Comparison of ENCODE assay signal across 20 cellular contexts in genomic region chr20:63233061-63233344, GRCh38. TPM values are rescaled to one million over a fixed set of nuclear protein-coding genes. Genes with fewer than 3 reads are reported as not detected.
DNase-seq lines count a peak whose midpoint lies in the region; ATAC-seq and TF ChIP-seq lines count a peak whose summit lies in the region.
"Had no signal": no experiment of that assay in that cellular context is flagged by ENCODE, and none has a peak within 500 bp of the region (broad histone marks: within the 10 kb centered on the region; RNA-seq: fewer than 3 reads in every experiment).

No MANE protein-coding gene starts in this region.

- H3K36me3 ChIP-seq in ACC112 (ENCODE audit: insufficient read depth, low read length) (no peaks in the 10 kb centered on the region), HUES48 (ENCODE audit: control insufficient read depth, insufficient read depth, low read length) (no peaks in the 10 kb centered on the region), brain microvascular endothelial cell (replicated peaks) (no peaks in the 10 kb centered on the region), osteoblast (ENCODE audit: insufficient read depth, low read length) (no peaks in the 10 kb centered on the region)
- H3K36me3 ChIP-seq: BLaER1, SJCRH30 had no signal

- H3K4me1 ChIP-seq in ACC112 (ENCODE audit: control insufficient read depth, insufficient read depth, low read length, unreplicated experiment) (peaks cover 24% of the 10 kb centered on the region), HUES48 (ENCODE audit: control insufficient read depth, insufficient read depth, low read length) (peaks cover 30% of the 10 kb centered on the region), osteoblast (ENCODE audit: insufficient read depth, low read length) (peaks cover 29% of the 10 kb centered on the region)

- peak overlapping the region; percentile 60; the same call in 1 of the 2 replicates for H3K27ac ChIP-seq in ACC112 (ENCODE audit: low read depth, low read length)
- H3K27ac ChIP-seq in HUES48 (ENCODE audit: low read depth, low read length), result peak overlapping the region; percentile 60
- peak overlapping the region; percentile 80 for H3K27ac ChIP-seq in brain microvascular endothelial cell
- H3K27ac ChIP-seq in osteoblast (ENCODE audit: low read depth, low read length), result peak overlapping the region; percentile 91
- H3K27ac ChIP-seq: BLaER1, SJCRH30 had no signal

- H3K79me2 ChIP-seq in ACC112 (ENCODE audit: control insufficient read depth, insufficient read depth, low read length, unreplicated experiment) (no peaks in the 10 kb centered on the region), osteoblast (ENCODE audit: insufficient read depth, low read length) (no peaks in the 10 kb centered on the region)

- H3K4me3 ChIP-seq in ACC112 (ENCODE audit: low read depth, low read length) (no peak overlapping the region), HUES48 (ENCODE audit: low read depth, low read length) (no peak overlapping the region), brain microvascular endothelial cell (ENCODE audit: low read depth, low read length) (no peak overlapping the region), osteoblast (ENCODE audit: insufficient read depth, low read length) (peak overlapping the region; percentile 24)
- H3K4me3 ChIP-seq: BLaER1, GM23338, SJCRH30 had no signal

- in situ Hi-C loops in brain microvascular endothelial cell (cut with HindIII; ENCODE audit: low pct_ligation_motif_present, low sequenced_read_pairs), result no loop called here

- ATAC-seq in GM19467 (IDR thresholded peaks at IDR 0.05; ENCODE audit: unreplicated experiment) (no peak), GM18907 (IDR thresholded peaks at IDR 0.05; ENCODE audit: unreplicated experiment) (no peak)
- ATAC-seq: GM23338 had no signal

- H2AFZ ChIP-seq in ACC112 (ENCODE audit: low read length, unreplicated experiment), result no peak overlapping the region
- no peak overlapping the region for H2AFZ ChIP-seq in osteoblast (ENCODE audit: low read length)
- H2AFZ ChIP-seq: GM23338 had no signal

- no peaks in the 10 kb centered on the region for H3K9me3 ChIP-seq in HUES48 (ENCODE audit: control insufficient read depth, insufficient read depth, low read length)
- no peaks in the 10 kb centered on the region for H3K9me3 ChIP-seq in osteoblast (ENCODE audit: low read depth, low read length)
- H3K9me3 ChIP-seq: BLaER1, SJCRH30 had no signal

- H4K20me1 ChIP-seq in osteoblast (ENCODE audit: insufficient read depth, low read length), result no peaks in the 10 kb centered on the region
- H4K20me1 ChIP-seq: BLaER1 had no signal

- H3K27me3 ChIP-seq in ACC112 (ENCODE audit: insufficient read depth, low read length) (no peaks in the 10 kb centered on the region), HUES48 (ENCODE audit: control insufficient read depth, insufficient read depth, low read length) (peaks cover 2% of the 10 kb centered on the region), brain microvascular endothelial cell (replicated peaks) (no peaks in the 10 kb centered on the region), osteoblast (ENCODE audit: insufficient read depth, low read length) (no peaks in the 10 kb centered on the region)

- TF ChIP-seq CTCF in brain microvascular endothelial cell (IDR thresholded peaks at IDR 0.05; ENCODE audit: low read depth, low read length, missing control alignments) (no peak), osteoblast (IDR thresholded peaks at IDR 0.05; ENCODE audit: extremely low read depth, low read depth, low read length) (no peak)

- no peak overlapping the region for H3K9ac ChIP-seq in HUES48 (ENCODE audit: low read depth, low read length)
- H3K9ac ChIP-seq: BLaER1 had no signal

- peak overlapping the region; percentile 53 for H3K4me2 ChIP-seq in osteoblast (ENCODE audit: insufficient read depth, low read length)
- H3K4me2 ChIP-seq: GM23338 had no signal

- no peak for DNase-seq in brain microvascular endothelial cell
- DNase-seq in osteoblast (ENCODE audit: insufficient read length, low spot score, missing footprints), result no peak
- DNase-seq in amygdala (lab: John Stamatoyannopoulos, UW), result no peak
- no peak for DNase-seq in NCI-H1417 treated with DMSO at 0.1 percent for 48 hours (lab: John Stamatoyannopoulos, UW)
- DNase-seq: 8988T; CD8-positive, alpha-beta memory T cell; DMS79 treated with DMSO at 0.1 percent for 48 hours; KBM-7; MV-4-11; NCI-H187; NCI-H2227 treated with DMSO at 0.1 percent for 48 hours; NCI-H510A treated with DMSO at 0.1 percent for 48 hours; NCI-H82; SJCRH30 had no signal

RNA-seq across cellular contexts. Expression of gene BIRC7, which starts 2.7 kb away (rescaled TPM):
- total RNA-seq in osteoblast, result under 0.01 and 0.29 TPM in 2 replicates
- total RNA-seq: CD8-positive, alpha-beta memory T cell had no signal

RNA-seq across cellular contexts. Expression of gene YTHDF1, which starts 17.1 kb away (rescaled TPM):
- 23.9 and 26.8 TPM in 2 replicates for total RNA-seq in osteoblast

RNA-seq across cellular contexts. Expression of gene NKAIN4, which starts 21.3 kb away (rescaled TPM):
- total RNA-seq in osteoblast, result not detected in 2 replicates
- total RNA-seq: CD8-positive, alpha-beta memory T cell had no signal

RNA-seq across cellular contexts. Expression of gene ARFGAP1, which starts 39.6 kb away (rescaled TPM):
- total RNA-seq in osteoblast, result 63.1 and 68.4 TPM in 2 replicates

RNA-seq across cellular contexts. Expression of gene COL20A1, which starts 60.0 kb away (rescaled TPM):
- not detected in 2 replicates for total RNA-seq in osteoblast
- total RNA-seq: SJCRH30 had no signal
